ENCODE assay signal across 16 cellular contexts in the genomic region with DNA sequence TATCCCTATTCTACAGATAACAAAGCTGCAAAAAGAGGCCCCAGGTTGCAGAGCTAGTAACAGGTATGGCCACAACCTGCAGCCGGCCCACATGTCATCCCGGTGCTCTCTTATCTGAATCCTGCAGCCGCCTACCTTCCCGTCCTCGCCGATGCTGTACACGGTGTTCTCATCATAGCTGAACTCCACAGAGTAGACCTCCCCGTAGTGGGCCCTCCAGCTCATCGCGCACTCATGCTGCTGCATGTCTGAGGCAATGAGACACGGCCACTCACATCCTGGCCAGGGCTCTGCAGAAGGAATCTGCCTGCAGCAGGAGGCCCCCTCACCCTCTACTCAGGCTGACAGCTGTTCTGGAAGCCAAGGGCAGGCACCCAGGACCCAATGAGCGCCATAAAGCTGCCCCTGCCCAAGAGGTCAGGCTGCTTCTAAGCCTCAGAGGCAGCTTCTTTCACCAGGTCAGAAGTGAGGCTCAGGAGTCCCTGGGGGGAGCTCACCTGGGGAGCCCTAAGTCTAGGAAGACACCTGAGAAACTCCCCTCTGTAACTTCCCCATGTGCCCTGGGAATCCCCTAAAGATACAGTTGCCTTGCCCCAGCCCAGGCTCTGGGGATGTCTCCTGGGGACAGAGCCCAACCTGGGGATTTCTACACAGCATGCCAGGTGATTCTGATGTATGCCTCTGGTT. TPM values are rescaled to one million over a fixed set of nuclear protein-coding genes. Genes with fewer than 3 reads are reported as not detected.
DNase-seq lines count a peak whose midpoint lies in the region; ATAC-seq, FAIRE-seq and TF ChIP-seq lines count a peak whose summit lies in the region.
"Had no signal": no experiment of that assay in that cellular context is flagged by ENCODE, and none has a peak within 500 bp of the region (broad histone marks: within the 10 kb centered on the region; RNA-seq: fewer than 3 reads in every experiment).

No MANE protein-coding gene starts in this region.

- DNase-seq in GM10266 (ENCODE audit: extremely low spot score): peak; percentile 47
- DNase-seq in bronchial epithelial cell (ENCODE audit: low read depth): peak; percentile 76
- DNase-seq in NCI-H446 treated with DMSO at 0.1 percent for 48 hours (lab: John Stamatoyannopoulos, UW): no peak
- no peak for DNase-seq in SK-N-DZ (ENCODE audit: low spot score)
- DNase-seq: AML-193; brain microvascular endothelial cell; GF-D8; IMR-90; NCI-H187; stimulated activated naive CD4-positive, alpha-beta T cell treated with Interleukin-2 at 50 U/mL for 16 hours had no signal

- peaks cover 34% of the 10 kb centered on the region for H3K36me3 ChIP-seq in bronchial epithelial cell (ENCODE audit: control insufficient read depth, insufficient read depth, low read length)

- TF ChIP-seq CTCF in GM10266 (IDR thresholded peaks at IDR 0.05; ENCODE audit: control insufficient read depth, insufficient read depth, low read depth, missing control alignments) (no peak), bronchial epithelial cell (IDR thresholded peaks at IDR 0.05; ENCODE audit: insufficient read depth, low read length, severe bottlenecking) (no peak)

- H3K27me3 ChIP-seq in bronchial epithelial cell (ENCODE audit: control insufficient read depth, insufficient read depth, low read length): no peaks in the 10 kb centered on the region
- H3K27me3 ChIP-seq: brain microvascular endothelial cell had no signal

- H3K4me3 ChIP-seq in bronchial epithelial cell (ENCODE audit: low read depth, low read length): no peak overlapping the region
- H3K4me3 ChIP-seq: HAP-1 had no signal

- ATAC-seq in GM19324 (IDR thresholded peaks at IDR 0.05; ENCODE audit: low FRiP score, unreplicated experiment) (peak; percentile 34), HG02870 (IDR thresholded peaks at IDR 0.05; ENCODE audit: unreplicated experiment) (peak; percentile 37), HG02884 (IDR thresholded peaks at IDR 0.05; ENCODE audit: unreplicated experiment) (no peak), GM18858 (IDR thresholded peaks at IDR 0.05; ENCODE audit: unreplicated experiment) (no peak)

- no peak for FAIRE-seq in bronchial epithelial cell (lab: Jason Lieb, UNC)

RNA-seq across cellular contexts. Expression of a gene that starts 17.9 kb away (rescaled TPM):
- 51.9 and 68.0 TPM in 2 replicates for total RNA-seq in bronchial epithelial cell
- 53.3 and 68.1 TPM in 2 replicates for polyA plus RNA-seq in SK-N-DZ (2014; cell fraction: cytosol; rRNA removed)
- 41.9 and 47.3 TPM in 2 replicates for polyA plus RNA-seq in SK-N-DZ (2014; cell fraction: nucleus; rRNA removed)

RNA-seq across cellular contexts. Expression of a gene that starts 22.9 kb away (rescaled TPM):
- total RNA-seq in bronchial epithelial cell: 4.7 and 6.9 TPM in 2 replicates
- 16.3 and 25.1 TPM in 2 replicates for polyA plus RNA-seq in SK-N-DZ (2014; cell fraction: cytosol; rRNA removed)
- polyA plus RNA-seq in SK-N-DZ (2014; cell fraction: nucleus; rRNA removed): 22.8 and 28.8 TPM in 2 replicates

RNA-seq across cellular contexts. Expression of a gene that starts 40.6 kb away (rescaled TPM):
- total RNA-seq in bronchial epithelial cell: 0.51 and 0.53 TPM in 2 replicates
- polyA plus RNA-seq in SK-N-DZ (2014; cell fraction: cytosol; rRNA removed): not detected in 2 replicates
- polyA plus RNA-seq in SK-N-DZ (2014; cell fraction: nucleus; rRNA removed): not detected in 2 replicates

RNA-seq across cellular contexts. Expression of a gene that starts 45.2 kb away (rescaled TPM):
- not detected in 2 replicates for total RNA-seq in bronchial epithelial cell
- not detected in 2 replicates for polyA plus RNA-seq in SK-N-DZ (2014; cell fraction: cytosol; rRNA removed)
- polyA plus RNA-seq in SK-N-DZ (2014; cell fraction: nucleus; rRNA removed): not detected in 2 replicates
- total RNA-seq: epithelial cell of proximal tubule, IMR-90 had no signal
- polyA plus RNA-seq: IMR-90 had no signal

Comparison
In these comparisons a context has a peak if more than half of its experiments do, and no peak if none do; other contexts are left out.
1. DNase-seq: peak in GM10266 (single experiment) and bronchial epithelial cell (single experiment); none in NCI-H446 treated with DMSO at 0.1 percent for 48 hours (single experiment) and SK-N-DZ (single experiment).
2. ATAC-seq: peak in GM19324 (single experiment) and HG02870 (single experiment); none in HG02884 (single experiment) and GM18858 (single experiment).